Comparison of ENCODE assay signal across 8 cellular contexts in genomic region chr7:140242057-140243031, GRCh38.
A peak's percentile ranks its signal among the peaks of the same experiment; 100 is the strongest.
DNase-seq lines count a peak whose midpoint lies in the region; ATAC-seq lines count a peak whose summit lies in the region.

No MANE protein-coding gene starts in this region.

- intact Hi-C loops in left cardiac atrium (cut with DNase I) = no loop called here

- DNase-seq in Ammon's horn (ENCODE audit: low spot score) (peak; percentile 37), NCI-H2029 (lab: John Stamatoyannopoulos, UW) (peak; percentile 87), left cardiac atrium (no peak), occipital lobe (lab: John Stamatoyannopoulos, UW) (no peak), HPDE6-E6E7 (ENCODE audit: extremely low spot score) (no peak)

- ATAC-seq in GM18907 (IDR thresholded peaks at IDR 0.05; ENCODE audit: unreplicated experiment) (peak; percentile 64), left cardiac atrium (peak; percentile 27 to 64), GM21526 (IDR thresholded peaks at IDR 0.05; ENCODE audit: low FRiP score, unreplicated experiment) (no peak), GM18867 (IDR thresholded peaks at IDR 0.05; ENCODE audit: unreplicated experiment) (no peak)

Comparison
In these comparisons a context has a peak if more than half of its experiments do, and no peak if none do; other contexts are left out.
1. DNase-seq: peak in Ammon's horn (single experiment) and NCI-H2029 (single experiment); none in left cardiac atrium (single experiment), occipital lobe (single experiment) and HPDE6-E6E7 (single experiment).
2. ATAC-seq: peak in GM18907 (single experiment) and left cardiac atrium (2 of 2); none in GM21526 (single experiment) and GM18867 (single experiment).